ENCODE assay signal across 1 cellular context in the genomic region with DNA sequence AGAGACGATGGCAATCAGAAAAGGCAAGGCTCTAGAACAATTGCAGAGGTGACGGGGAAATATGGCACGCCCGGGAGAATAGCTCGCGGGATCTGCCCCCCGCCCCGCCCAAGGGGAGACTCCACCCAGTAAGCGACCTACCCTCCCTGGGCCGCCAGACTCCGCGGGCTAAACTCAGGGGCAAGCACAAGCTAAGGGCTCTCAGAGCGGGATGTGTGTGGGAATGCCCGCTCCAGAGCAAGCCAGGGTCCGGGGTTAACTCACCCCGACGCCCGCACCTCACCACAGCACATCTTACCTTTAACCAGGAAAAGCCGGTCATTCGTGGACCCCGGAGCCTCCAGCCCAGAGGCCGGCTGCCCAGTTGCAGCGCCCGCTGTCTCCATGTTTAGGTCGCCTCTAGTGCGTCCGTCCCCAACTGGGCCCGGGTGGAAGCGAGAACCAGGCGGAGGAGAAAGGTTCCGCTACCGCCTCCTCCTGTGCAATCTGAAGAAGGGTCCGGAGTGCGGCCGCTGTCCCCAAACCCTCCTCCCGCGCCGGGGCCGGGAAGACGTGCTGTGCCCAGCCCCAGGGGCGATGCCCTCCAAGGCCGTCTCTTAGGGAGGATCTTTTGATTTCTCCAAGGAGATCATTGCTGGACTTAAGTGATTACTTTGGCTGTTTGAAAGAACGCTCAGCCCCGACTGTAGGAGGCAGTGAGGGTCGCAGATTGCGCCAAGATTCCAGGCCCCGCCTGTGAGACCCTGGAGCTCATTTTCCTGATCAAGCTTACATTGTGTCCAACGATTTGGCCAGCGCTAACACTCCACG.
TF ChIP-seq lines count a peak whose summit lies in the region.

TSS of gene TMEM242 (minus strand) at position 406 of the 810 bp plus-strand sequence. CDS start at position 386, 20 bp downstream.

TF ChIP-seq in HEK293, 187 proteins besides CTCF, POLR2A, EP300 and RAD21 (continued from another document and continues in another):
- no peak for TF ChIP-seq ZNF202 (tag by site-specific recombination; IDR thresholded peaks at IDR 0.05; ENCODE audit: borderline replicate concordance)
- no peak for TF ChIP-seq ZNF211 (tag by site-specific recombination; IDR thresholded peaks at IDR 0.05; ENCODE audit: low read depth)
- no peak for TF ChIP-seq ZNF776 (tag by site-specific recombination; IDR thresholded peaks at IDR 0.05; ENCODE audit: borderline replicate concordance)
- no peak for TF ChIP-seq ZNF544 (tag by site-specific recombination; IDR thresholded peaks at IDR 0.05)
- peak; percentile 58; the same call in 1 of the 2 replicates for TF ChIP-seq GFI1B (tag by site-specific recombination; IDR thresholded peaks at IDR 0.05)
- peak; percentile 36 for TF ChIP-seq ZNF510 (tag by site-specific recombination; IDR thresholded peaks at IDR 0.05; ENCODE audit: insufficient replicate concordance)
- TF ChIP-seq, protein P1, sequence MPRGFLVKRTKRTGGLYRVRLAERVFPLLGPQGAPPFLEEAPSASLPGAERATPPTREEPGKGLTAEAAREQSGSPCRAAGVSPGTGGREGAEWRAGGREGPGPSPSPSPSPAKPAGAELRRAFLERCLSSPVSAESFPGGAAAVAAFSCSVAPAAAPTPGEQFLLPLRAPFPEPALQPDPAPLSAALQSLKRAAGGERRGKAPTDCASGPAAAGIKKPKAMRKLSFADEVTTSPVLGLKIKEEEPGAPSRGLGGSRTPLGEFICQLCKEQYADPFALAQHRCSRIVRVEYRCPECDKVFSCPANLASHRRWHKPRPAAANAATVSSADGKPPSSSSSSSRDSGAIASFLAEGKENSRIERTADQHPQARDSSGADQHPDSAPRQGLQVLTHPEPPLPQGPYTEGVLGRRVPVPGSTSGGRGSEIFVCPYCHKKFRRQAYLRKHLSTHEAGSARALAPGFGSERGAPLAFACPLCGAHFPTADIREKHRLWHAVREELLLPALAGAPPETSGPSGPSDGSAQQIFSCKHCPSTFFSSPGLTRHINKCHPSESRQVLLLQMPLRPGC (tag by site-specific recombination; IDR thresholded peaks at IDR 0.05) = peak; percentile 90
- no peak for TF ChIP-seq SCRT1 (tag by site-specific recombination; IDR thresholded peaks at IDR 0.05; ENCODE audit: borderline replicate concordance)
- peak; percentile 98 for TF ChIP-seq ZFP37 (tag by site-specific recombination; IDR thresholded peaks at IDR 0.05)
- 0 out of 2 replicates have a peak, but pooled peaks have one; percentile 9 for TF ChIP-seq ZNF366 (tag by site-specific recombination; conservative IDR thresholded peaks at IDR 0.05)
- peak; percentile 44 for TF ChIP-seq ZNF529 (tag by site-specific recombination; IDR thresholded peaks at IDR 0.05; ENCODE audit: insufficient replicate concordance)
- TF ChIP-seq ZNF610 (tag by site-specific recombination; IDR thresholded peaks at IDR 0.05; ENCODE audit: borderline replicate concordance) = peak; percentile 82
- peak; percentile 77; the same call in 1 of the 2 replicates for TF ChIP-seq TRIM28 (IDR thresholded peaks at IDR 0.05; ENCODE audit: borderline replicate concordance, low read length)
- peak; percentile 85; the same call in 1 of the 2 replicates for TF ChIP-seq ZNF394 (tag by site-specific recombination; IDR thresholded peaks at IDR 0.05; ENCODE audit: borderline replicate concordance)
- no peak for TF ChIP-seq ZNF354C (tag by site-specific recombination; IDR thresholded peaks at IDR 0.05; ENCODE audit: borderline replicate concordance, low read depth)
- peak; percentile 99 for TF ChIP-seq GLI4 (tag by site-specific recombination; IDR thresholded peaks at IDR 0.05)
- TF ChIP-seq ZSCAN4 (tag by site-specific recombination; IDR thresholded peaks at IDR 0.05) = peak; percentile 81
- peak; percentile 88; the same call in 1 of the 2 replicates for TF ChIP-seq REPIN1 (tag by site-specific recombination; IDR thresholded peaks at IDR 0.05; ENCODE audit: low read depth)
- TF ChIP-seq, protein P2, sequence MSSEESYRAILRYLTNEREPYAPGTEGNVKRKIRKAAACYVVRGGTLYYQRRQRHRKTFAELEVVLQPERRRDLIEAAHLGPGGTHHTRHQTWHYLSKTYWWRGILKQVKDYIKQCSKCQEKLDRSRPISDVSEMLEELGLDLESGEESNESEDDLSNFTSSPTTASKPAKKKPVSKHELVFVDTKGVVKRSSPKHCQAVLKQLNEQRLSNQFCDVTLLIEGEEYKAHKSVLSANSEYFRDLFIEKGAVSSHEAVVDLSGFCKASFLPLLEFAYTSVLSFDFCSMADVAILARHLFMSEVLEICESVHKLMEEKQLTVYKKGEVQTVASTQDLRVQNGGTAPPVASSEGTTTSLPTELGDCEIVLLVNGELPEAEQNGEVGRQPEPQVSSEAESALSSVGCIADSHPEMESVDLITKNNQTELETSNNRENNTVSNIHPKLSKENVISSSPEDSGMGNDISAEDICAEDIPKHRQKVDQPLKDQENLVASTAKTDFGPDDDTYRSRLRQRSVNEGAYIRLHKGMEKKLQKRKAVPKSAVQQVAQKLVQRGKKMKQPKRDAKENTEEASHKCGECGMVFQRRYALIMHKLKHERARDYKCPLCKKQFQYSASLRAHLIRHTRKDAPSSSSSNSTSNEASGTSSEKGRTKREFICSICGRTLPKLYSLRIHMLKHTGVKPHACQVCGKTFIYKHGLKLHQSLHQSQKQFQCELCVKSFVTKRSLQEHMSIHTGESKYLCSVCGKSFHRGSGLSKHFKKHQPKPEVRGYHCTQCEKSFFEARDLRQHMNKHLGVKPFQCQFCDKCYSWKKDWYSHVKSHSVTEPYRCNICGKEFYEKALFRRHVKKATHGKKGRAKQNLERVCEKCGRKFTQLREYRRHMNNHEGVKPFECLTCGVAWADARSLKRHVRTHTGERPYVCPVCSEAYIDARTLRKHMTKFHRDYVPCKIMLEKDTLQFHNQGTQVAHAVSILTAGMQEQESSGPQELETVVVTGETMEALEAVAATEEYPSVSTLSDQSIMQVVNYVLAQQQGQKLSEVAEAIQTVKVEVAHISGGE (tag by site-specific recombination; conservative IDR thresholded peaks at IDR 0.05; ENCODE audit: low read depth) = peak; percentile 100
- TF ChIP-seq, protein P3, sequence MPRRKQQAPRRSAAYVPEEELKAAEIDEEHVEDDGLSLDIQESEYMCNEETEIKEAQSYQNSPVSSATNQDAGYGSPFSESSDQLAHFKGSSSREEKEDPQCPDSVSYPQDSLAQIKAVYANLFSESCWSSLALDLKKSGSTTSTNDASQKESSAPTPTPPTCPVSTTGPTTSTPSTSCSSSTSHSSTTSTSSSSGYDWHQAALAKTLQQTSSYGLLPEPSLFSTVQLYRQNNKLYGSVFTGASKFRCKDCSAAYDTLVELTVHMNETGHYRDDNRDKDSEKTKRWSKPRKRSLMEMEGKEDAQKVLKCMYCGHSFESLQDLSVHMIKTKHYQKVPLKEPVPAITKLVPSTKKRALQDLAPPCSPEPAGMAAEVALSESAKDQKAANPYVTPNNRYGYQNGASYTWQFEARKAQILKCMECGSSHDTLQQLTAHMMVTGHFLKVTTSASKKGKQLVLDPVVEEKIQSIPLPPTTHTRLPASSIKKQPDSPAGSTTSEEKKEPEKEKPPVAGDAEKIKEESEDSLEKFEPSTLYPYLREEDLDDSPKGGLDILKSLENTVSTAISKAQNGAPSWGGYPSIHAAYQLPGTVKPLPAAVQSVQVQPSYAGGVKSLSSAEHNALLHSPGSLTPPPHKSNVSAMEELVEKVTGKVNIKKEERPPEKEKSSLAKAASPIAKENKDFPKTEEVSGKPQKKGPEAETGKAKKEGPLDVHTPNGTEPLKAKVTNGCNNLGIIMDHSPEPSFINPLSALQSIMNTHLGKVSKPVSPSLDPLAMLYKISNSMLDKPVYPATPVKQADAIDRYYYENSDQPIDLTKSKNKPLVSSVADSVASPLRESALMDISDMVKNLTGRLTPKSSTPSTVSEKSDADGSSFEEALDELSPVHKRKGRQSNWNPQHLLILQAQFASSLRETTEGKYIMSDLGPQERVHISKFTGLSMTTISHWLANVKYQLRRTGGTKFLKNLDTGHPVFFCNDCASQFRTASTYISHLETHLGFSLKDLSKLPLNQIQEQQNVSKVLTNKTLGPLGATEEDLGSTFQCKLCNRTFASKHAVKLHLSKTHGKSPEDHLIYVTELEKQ (tag by site-specific recombination; IDR thresholded peaks at IDR 0.05; ENCODE audit: borderline replicate concordance) = peak; percentile 87; the same call in 1 of the 2 replicates
- TF ChIP-seq ZXDB (tag by site-specific recombination; IDR thresholded peaks at IDR 0.05) = peak; percentile 99
- peak; percentile 89; the same call in 1 of the 2 replicates for TF ChIP-seq SALL2 (tag by site-specific recombination; IDR thresholded peaks at IDR 0.05; ENCODE audit: borderline replicate concordance)
- TF ChIP-seq, protein P4, sequence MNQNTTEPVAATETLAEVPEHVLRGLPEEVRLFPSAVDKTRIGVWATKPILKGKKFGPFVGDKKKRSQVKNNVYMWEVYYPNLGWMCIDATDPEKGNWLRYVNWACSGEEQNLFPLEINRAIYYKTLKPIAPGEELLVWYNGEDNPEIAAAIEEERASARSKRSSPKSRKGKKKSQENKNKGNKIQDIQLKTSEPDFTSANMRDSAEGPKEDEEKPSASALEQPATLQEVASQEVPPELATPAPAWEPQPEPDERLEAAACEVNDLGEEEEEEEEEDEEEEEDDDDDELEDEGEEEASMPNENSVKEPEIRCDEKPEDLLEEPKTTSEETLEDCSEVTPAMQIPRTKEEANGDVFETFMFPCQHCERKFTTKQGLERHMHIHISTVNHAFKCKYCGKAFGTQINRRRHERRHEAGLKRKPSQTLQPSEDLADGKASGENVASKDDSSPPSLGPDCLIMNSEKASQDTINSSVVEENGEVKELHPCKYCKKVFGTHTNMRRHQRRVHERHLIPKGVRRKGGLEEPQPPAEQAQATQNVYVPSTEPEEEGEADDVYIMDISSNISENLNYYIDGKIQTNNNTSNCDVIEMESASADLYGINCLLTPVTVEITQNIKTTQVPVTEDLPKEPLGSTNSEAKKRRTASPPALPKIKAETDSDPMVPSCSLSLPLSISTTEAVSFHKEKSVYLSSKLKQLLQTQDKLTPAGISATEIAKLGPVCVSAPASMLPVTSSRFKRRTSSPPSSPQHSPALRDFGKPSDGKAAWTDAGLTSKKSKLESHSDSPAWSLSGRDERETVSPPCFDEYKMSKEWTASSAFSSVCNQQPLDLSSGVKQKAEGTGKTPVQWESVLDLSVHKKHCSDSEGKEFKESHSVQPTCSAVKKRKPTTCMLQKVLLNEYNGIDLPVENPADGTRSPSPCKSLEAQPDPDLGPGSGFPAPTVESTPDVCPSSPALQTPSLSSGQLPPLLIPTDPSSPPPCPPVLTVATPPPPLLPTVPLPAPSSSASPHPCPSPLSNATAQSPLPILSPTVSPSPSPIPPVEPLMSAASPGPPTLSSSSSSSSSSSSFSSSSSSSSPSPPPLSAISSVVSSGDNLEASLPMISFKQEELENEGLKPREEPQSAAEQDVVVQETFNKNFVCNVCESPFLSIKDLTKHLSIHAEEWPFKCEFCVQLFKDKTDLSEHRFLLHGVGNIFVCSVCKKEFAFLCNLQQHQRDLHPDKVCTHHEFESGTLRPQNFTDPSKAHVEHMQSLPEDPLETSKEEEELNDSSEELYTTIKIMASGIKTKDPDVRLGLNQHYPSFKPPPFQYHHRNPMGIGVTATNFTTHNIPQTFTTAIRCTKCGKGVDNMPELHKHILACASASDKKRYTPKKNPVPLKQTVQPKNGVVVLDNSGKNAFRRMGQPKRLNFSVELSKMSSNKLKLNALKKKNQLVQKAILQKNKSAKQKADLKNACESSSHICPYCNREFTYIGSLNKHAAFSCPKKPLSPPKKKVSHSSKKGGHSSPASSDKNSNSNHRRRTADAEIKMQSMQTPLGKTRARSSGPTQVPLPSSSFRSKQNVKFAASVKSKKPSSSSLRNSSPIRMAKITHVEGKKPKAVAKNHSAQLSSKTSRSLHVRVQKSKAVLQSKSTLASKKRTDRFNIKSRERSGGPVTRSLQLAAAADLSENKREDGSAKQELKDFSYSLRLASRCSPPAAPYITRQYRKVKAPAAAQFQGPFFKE (tag by site-specific recombination; IDR thresholded peaks at IDR 0.05; ENCODE audit: borderline replicate concordance) = no peak
- no peak for TF ChIP-seq TCF7L2 (IDR thresholded peaks at IDR 0.05; ENCODE audit: borderline replicate concordance, low read depth, low read length)
- TF ChIP-seq ZNF10 (tag by site-specific recombination; IDR thresholded peaks at IDR 0.05) = peak; percentile 79
- TF ChIP-seq ZNF350 (tag by site-specific recombination; IDR thresholded peaks at IDR 0.05) = peak; percentile 82
- TF ChIP-seq ZNF514 (tag by site-specific recombination; IDR thresholded peaks at IDR 0.05) = no peak
- peak; percentile 87 for TF ChIP-seq ZNF626 (tag by site-specific recombination; IDR thresholded peaks at IDR 0.05)
- TF ChIP-seq ZNF747 (tag by site-specific recombination; IDR thresholded peaks at IDR 0.05) = no peak
- TF ChIP-seq KLF9 (tag by site-specific recombination; IDR thresholded peaks at IDR 0.05; ENCODE audit: low read depth) = peak; percentile 73
- TF ChIP-seq ZNF677 (tag by site-specific recombination; IDR thresholded peaks at IDR 0.05) = 0 out of 2 replicates have a peak, but pooled peaks have one; percentile 58
- peak; percentile 99 for TF ChIP-seq ZNF639 (tag by site-specific recombination; IDR thresholded peaks at IDR 0.05)
- TF ChIP-seq ZNF114 (tag by site-specific recombination; IDR thresholded peaks at IDR 0.05) = no peak
- TF ChIP-seq ZNF274 (IDR thresholded peaks at IDR 0.05; ENCODE audit: low read length) = no peak
- no peak for TF ChIP-seq ZNF274 (tag by site-specific recombination; IDR thresholded peaks at IDR 0.05; ENCODE audit: borderline replicate concordance)
- TF ChIP-seq ZNF335 (tag by site-specific recombination; conservative IDR thresholded peaks at IDR 0.05) = peak; percentile 91
- TF ChIP-seq, protein P5, sequence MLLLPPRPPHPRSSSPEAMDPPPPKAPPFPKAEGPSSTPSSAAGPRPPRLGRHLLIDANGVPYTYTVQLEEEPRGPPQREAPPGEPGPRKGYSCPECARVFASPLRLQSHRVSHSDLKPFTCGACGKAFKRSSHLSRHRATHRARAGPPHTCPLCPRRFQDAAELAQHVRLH (tag by site-specific recombination; IDR thresholded peaks at IDR 0.05) = peak; percentile 95
